ENCODE assay signal across 8 cellular contexts in the genomic region with DNA sequence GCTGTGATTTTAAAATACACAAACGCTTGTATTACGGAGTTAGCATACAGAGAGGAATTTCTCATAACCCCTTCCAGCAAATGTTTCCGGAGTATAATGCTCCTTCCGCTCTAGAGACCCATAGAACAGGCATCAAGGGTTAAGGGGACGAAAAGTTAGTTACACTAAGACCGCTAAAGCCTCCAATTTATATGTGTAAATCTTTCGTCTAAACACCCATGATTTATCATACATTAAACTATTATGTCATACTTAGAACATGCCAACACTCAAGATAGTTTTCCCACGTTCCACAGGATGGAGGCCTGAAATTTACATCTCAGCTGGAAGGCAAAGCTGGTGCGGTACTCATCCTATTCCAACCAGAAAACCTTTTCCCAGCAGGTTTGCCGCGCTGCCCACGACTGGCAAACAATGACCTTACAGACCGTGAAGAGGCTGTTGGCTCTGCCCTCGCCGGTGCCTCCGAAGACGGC. TPM values are rescaled to one million over a fixed set of nuclear protein-coding genes. Genes with fewer than 3 reads are reported as not detected.
DNase-seq lines count a peak whose midpoint lies in the region; ATAC-seq and TF ChIP-seq lines count a peak whose summit lies in the region.

No MANE protein-coding gene starts in this region.

- no peaks in the 10 kb centered on the region for H3K9me2 ChIP-seq in OCI-LY1 (ENCODE audit: low read depth, low read length)

- peak overlapping the region; percentile 91 for H3K9ac ChIP-seq in OCI-LY1 (ENCODE audit: low read length)

- H3K9me3 ChIP-seq in OCI-LY1 (ENCODE audit: low read length) (no peaks in the 10 kb centered on the region), lower lobe of right lung (no peaks in the 10 kb centered on the region), tibial artery (no peaks in the 10 kb centered on the region)

- no peak overlapping the region for H2AFZ ChIP-seq in OCI-LY1 (ENCODE audit: low read length)

- H4K20me1 ChIP-seq in OCI-LY1 (ENCODE audit: insufficient read depth, low read length): no peaks in the 10 kb centered on the region

- H3K27ac ChIP-seq in OCI-LY1 (ENCODE audit: low read depth, low read length, poor library complexity, severe bottlenecking) (peak overlapping the region; percentile 73), lower lobe of right lung (peak overlapping the region; percentile 97), tibial artery (peak overlapping the region; percentile 90)

- H3K36me3 ChIP-seq in OCI-LY1 (ENCODE audit: insufficient read depth, low read length) (peaks cover 60% of the 10 kb centered on the region), lower lobe of right lung (peaks cover 38% of the 10 kb centered on the region), tibial artery (peaks cover 9 to 20% (median 13%) of the 10 kb centered on the region in 3 donors)

- intact Hi-C loops in lower lobe of right lung (cut with DNase I) (no loop called here), tibial artery (cut with DNase I; ENCODE audit: low total_unique reads) (loop anchor here (10.0 kb wide), 2 partner anchors 119 to 789 kb away; partner anchors contain the start of gene ASNSD1)

- peaks cover 61% of the 10 kb centered on the region for H3K79me2 ChIP-seq in OCI-LY1 (ENCODE audit: insufficient read depth, low read length)

- peak; percentile 39 for DNase-seq in AG10803 (ENCODE audit: low read depth)
- peak; percentile 60 for DNase-seq in choroid plexus epithelial cell (ENCODE audit: low read depth)
- no peak for DNase-seq in lower lobe of right lung
- DNase-seq in tibial artery: no peak
- DNase-seq in activated CD4-positive, CD25-positive, alpha-beta regulatory T cell treated with anti-CD3 and anti-CD28 coated beads, Interleukin-2, amount 50 U/mL, for 72 hours: no peak

- TF ChIP-seq CTCF in AG10803 (conservative IDR thresholded peaks at IDR 0.05; ENCODE audit: low read length) (no peak), OCI-LY1 (IDR thresholded peaks at IDR 0.05; ENCODE audit: low read length) (no peak), choroid plexus epithelial cell (conservative IDR thresholded peaks at IDR 0.05; ENCODE audit: low read depth, low read length) (no peak), lower lobe of right lung (IDR thresholded peaks at IDR 0.05) (no peak), tibial artery (IDR thresholded peaks at IDR 0.05) (no peak)

- H3K4me3 ChIP-seq in AG10803 (ENCODE audit: low read length) (peak overlapping the region; percentile 82), OCI-LY1 (ENCODE audit: low read depth, low read length, poor library complexity, severe bottlenecking) (peak overlapping the region; percentile 79), choroid plexus epithelial cell (ENCODE audit: low read depth, low read length) (peak overlapping the region; percentile 87), lower lobe of right lung (peak overlapping the region; percentile 82), tibial artery (peak overlapping the region; percentile 62 to 69)

- no peaks in the 10 kb centered on the region for H3K27me3 ChIP-seq in OCI-LY1 (ENCODE audit: insufficient read depth, low read length)
- no peaks in the 10 kb centered on the region for H3K27me3 ChIP-seq in lower lobe of right lung (ENCODE audit: low read depth)
- H3K27me3 ChIP-seq in tibial artery: no peaks in the 10 kb centered on the region

- peak overlapping the region; percentile 96 for H3K4me2 ChIP-seq in OCI-LY1 (ENCODE audit: low read length)

- peaks cover 31% of the 10 kb centered on the region for H3K4me1 ChIP-seq in OCI-LY1 (ENCODE audit: insufficient read depth, low read length, severe bottlenecking)
- H3K4me1 ChIP-seq in lower lobe of right lung: peaks cover 29% of the 10 kb centered on the region
- peaks cover 4 to 42% (median 19%) of the 10 kb centered on the region in 4 donors for H3K4me1 ChIP-seq in tibial artery

- H3F3A ChIP-seq in OCI-LY1 (ENCODE audit: insufficient read depth, low read length): no peaks in the 10 kb centered on the region

- ATAC-seq in GM18517 (IDR thresholded peaks at IDR 0.05; ENCODE audit: unreplicated experiment) (peak; percentile 21), HG03066 (IDR thresholded peaks at IDR 0.05; ENCODE audit: low read depth, unreplicated experiment) (peak; percentile 16), lower lobe of right lung (peak; percentile 4 to 39)

RNA-seq across cellular contexts. Expression of gene ORMDL1, which starts 0.7 kb away (rescaled TPM):
- total RNA-seq in lower lobe of right lung: 69.2 TPM

RNA-seq across cellular contexts. Expression of gene PMS1, which starts 0.8 kb away (rescaled TPM):
- total RNA-seq in lower lobe of right lung: 21.7 TPM

RNA-seq across cellular contexts. Expression of gene OSGEPL1, which starts 20.9 kb away (rescaled TPM):
- total RNA-seq in lower lobe of right lung: 7.9 TPM

Comparison
In these comparisons a context has a peak if more than half of its experiments do, and no peak if none do; other contexts are left out.
1. DNase-seq: peak in AG10803 (single experiment) and choroid plexus epithelial cell (single experiment); none in lower lobe of right lung (single experiment), tibial artery (0 of 2) and activated CD4-positive, CD25-positive, alpha-beta regulatory T cell treated with anti-CD3 and anti-CD28 coated beads, Interleukin-2, amount 50 U/mL, for 72 hours (single experiment).
2. Peak in every context shown above with its lines, with median percentiles within 50 percentile points of each other: H3K4me3 ChIP-seq, ATAC-seq and H3K27ac ChIP-seq.